ENCODE assay signal across 17 cellular contexts in genomic region chr10:121578298-121578697, GRCh38. TPM values are rescaled to one million over a fixed set of nuclear protein-coding genes. Genes with fewer than 3 reads are reported as not detected.
"Had no signal": no experiment of that assay in that cellular context is flagged by ENCODE, and none has a peak within 500 bp of the region (broad histone marks: within the 10 kb centered on the region; RNA-seq: fewer than 3 reads in every experiment).

No MANE protein-coding gene starts in this region.

- H3K36me3 ChIP-seq: left ventricle myocardium inferior, right lobe of liver had no signal

- DNase-seq: activated B cell treated with CpG ODN at 0.5 μM for 24 hours; activated CD4-positive, alpha-beta T cell treated with anti-CD3 and anti-CD28 coated beads, Interleukin-2, amount 10 ng/mL, durations not matched to agents 24 days and 14 days; activated CD8-positive, alpha-beta memory T cell treated with anti-CD3 and anti-CD28 coated beads, Interleukin-2, amount 50 U/mL, for 48 hours; activated CD8-positive, alpha-beta T cell treated with anti-CD3 and anti-CD28 coated beads, Interleukin-2, amount 10 ng/mL, durations not matched to agents 7 days and 5 days; activated gamma-delta T cell; activated T-cell treated with anti-CD3 and anti-CD28 coated beads, Interleukin-2, amount 50 U/mL, for 72 hours; amniotic stem cell; body of pancreas; dermis blood vessel endothelial cell; left ventricle myocardium inferior; mesenchymal stem cell; psoas muscle; right lobe of liver; stimulated activated naive CD8-positive, alpha-beta T cell treated with anti-CD3 and anti-CD28 coated beads, Interleukin-15, amount 100 ng/mL, for 72 hours; T-helper 17 cell had no signal

- H3K4me1 ChIP-seq: left ventricle myocardium inferior, psoas muscle, right lobe of liver had no signal

- H3K4me3 Mint-ChIP-seq: activated B cell treated with CpG ODN at 0.5 μM for 24 hours; activated CD4-positive, alpha-beta T cell treated with anti-CD3 and anti-CD28 coated beads, Interleukin-2, amount 10 ng/mL, durations not matched to agents 24 days and 14 days; activated CD8-positive, alpha-beta T cell treated with anti-CD3 and anti-CD28 coated beads, Interleukin-2, amount 10 ng/mL, durations not matched to agents 7 days and 5 days; activated naive CD8-positive, alpha-beta T cell; activated T-cell treated with anti-CD3 and anti-CD28 coated beads, Interleukin-2, amount 50 U/mL, for 72 hours; nephron; stimulated activated naive CD8-positive, alpha-beta T cell treated with anti-CD3 and anti-CD28 coated beads, Interleukin-15, amount 100 ng/mL, for 72 hours; T-helper 17 cell had no signal

- H3K27ac Mint-ChIP-seq: activated B cell treated with CpG ODN at 0.5 μM for 24 hours; activated CD4-positive, alpha-beta T cell treated with anti-CD3 and anti-CD28 coated beads, Interleukin-2, amount 10 ng/mL, durations not matched to agents 24 days and 14 days; activated CD8-positive, alpha-beta T cell treated with anti-CD3 and anti-CD28 coated beads, Interleukin-2, amount 10 ng/mL, durations not matched to agents 7 days and 5 days; activated naive CD8-positive, alpha-beta T cell; activated T-cell treated with anti-CD3 and anti-CD28 coated beads, Interleukin-2, amount 50 U/mL, for 72 hours; stimulated activated naive CD8-positive, alpha-beta T cell treated with anti-CD3 and anti-CD28 coated beads, Interleukin-15, amount 100 ng/mL, for 72 hours; T-helper 17 cell had no signal

- H3K9me3 ChIP-seq: body of pancreas, left ventricle myocardium inferior, psoas muscle, right lobe of liver had no signal

- H3K27me3 ChIP-seq: body of pancreas, right lobe of liver had no signal

- H3K4me3 ChIP-seq: body of pancreas, left ventricle myocardium inferior, psoas muscle, right lobe of liver had no signal

- H3K36me3 Mint-ChIP-seq: activated naive CD8-positive, alpha-beta T cell had no signal

- H3K27me3 Mint-ChIP-seq: activated B cell treated with CpG ODN at 0.5 μM for 24 hours; activated CD4-positive, alpha-beta T cell treated with anti-CD3 and anti-CD28 coated beads, Interleukin-2, amount 10 ng/mL, durations not matched to agents 24 days and 14 days; activated naive CD8-positive, alpha-beta T cell; stimulated activated naive CD8-positive, alpha-beta T cell treated with anti-CD3 and anti-CD28 coated beads, Interleukin-15, amount 100 ng/mL, for 72 hours had no signal

- H3K9me3 Mint-ChIP-seq: activated B cell treated with CpG ODN at 0.5 μM for 24 hours; activated CD4-positive, alpha-beta T cell treated with anti-CD3 and anti-CD28 coated beads, Interleukin-2, amount 10 ng/mL, durations not matched to agents 24 days and 14 days; nephron; stimulated activated naive CD8-positive, alpha-beta T cell treated with anti-CD3 and anti-CD28 coated beads, Interleukin-15, amount 100 ng/mL, for 72 hours had no signal

- H3K27ac ChIP-seq: left ventricle myocardium inferior, psoas muscle, right lobe of liver had no signal

- ATAC-seq: activated CD8-positive, alpha-beta T cell treated with anti-CD3 and anti-CD28 coated beads, Interleukin-2, amount 10 ng/mL, durations not matched to agents 7 days and 5 days; activated T-cell treated with anti-CD3 and anti-CD28 coated beads, Interleukin-2, amount 50 U/mL, for 72 hours; psoas muscle; right lobe of liver; stimulated activated naive CD8-positive, alpha-beta T cell treated with anti-CD3 and anti-CD28 coated beads, Interleukin-15, amount 100 ng/mL, for 72 hours; T-helper 17 cell had no signal

- H3K4me1 Mint-ChIP-seq: activated B cell treated with CpG ODN at 0.5 μM for 24 hours; activated CD4-positive, alpha-beta T cell treated with anti-CD3 and anti-CD28 coated beads, Interleukin-2, amount 10 ng/mL, durations not matched to agents 24 days and 14 days; stimulated activated naive CD8-positive, alpha-beta T cell treated with anti-CD3 and anti-CD28 coated beads, Interleukin-15, amount 100 ng/mL, for 72 hours; T-helper 17 cell had no signal

RNA-seq across cellular contexts. Expression of gene FGFR2, which starts 19.9 kb away (rescaled TPM):
- total RNA-seq: activated B cell treated with CpG ODN at 0.5 μM for 24 hours; activated CD4-positive, alpha-beta T cell treated with anti-CD3 and anti-CD28 coated beads, Interleukin-2, amount 10 ng/mL, durations not matched to agents 24 days and 14 days; activated CD8-positive, alpha-beta T cell treated with anti-CD3 and anti-CD28 coated beads, Interleukin-2, amount 10 ng/mL, durations not matched to agents 7 days and 5 days; activated T-cell treated with anti-CD3 and anti-CD28 coated beads, Interleukin-2, amount 50 U/mL, for 72 hours had no signal
